ENCODE assay signal across 1 cellular context in genomic region chr14:77991128-77991772, GRCh38.
TF ChIP-seq lines count a peak whose summit lies in the region.

No MANE protein-coding gene starts in this region.

TF ChIP-seq in SK-N-SH treated with all-trans-retinoic acid at 6 μM for 48 hours, 23 proteins besides CTCF, POLR2A, EP300 and RAD21 (continued from another document):
- TF ChIP-seq CSDC2 (CRISPR knock-in tag; IDR thresholded peaks at IDR 0.05): no peak
- TF ChIP-seq TSHZ2 (CRISPR knock-in tag; IDR thresholded peaks at IDR 0.05): no peak
- no peak for TF ChIP-seq OSR1 (CRISPR knock-in tag; IDR thresholded peaks at IDR 0.05)
- no peak for TF ChIP-seq CREB5 (CRISPR knock-in tag; IDR thresholded peaks at IDR 0.05; ENCODE audit: low read depth)
- TF ChIP-seq ESRRG (CRISPR knock-in tag; IDR thresholded peaks at IDR 0.05): no peak
